ENCODE assay signal across 20 cellular contexts in the genomic region with DNA sequence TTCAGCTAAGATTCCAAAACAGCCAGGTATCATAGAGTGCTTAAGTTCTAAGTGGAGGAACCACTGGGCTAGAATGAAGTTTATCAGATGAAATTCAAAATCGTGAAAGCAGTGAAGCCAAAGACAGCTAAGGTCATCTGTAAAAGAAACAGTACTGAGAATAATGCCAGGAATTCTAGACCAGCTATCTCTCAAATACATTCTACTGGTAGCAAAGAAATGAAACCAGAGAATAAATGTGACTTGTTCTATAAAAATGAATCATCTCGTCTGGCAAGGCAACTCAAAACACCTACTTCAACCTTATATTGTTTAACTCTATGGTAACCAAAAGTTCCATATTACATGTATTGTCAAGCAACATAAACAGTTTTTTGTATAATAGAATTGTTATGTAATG.
"Had no signal": no experiment of that assay in that cellular context is flagged by ENCODE, and none has a peak within 500 bp of the region (broad histone marks: within the 10 kb centered on the region; RNA-seq: fewer than 3 reads in every experiment).

No MANE protein-coding gene starts in this region.

- H3K4me3 ChIP-seq: esophagus muscularis mucosa, upper lobe of right lung had no signal

- DNase-seq: activated B cell treated with CpG ODN at 0.5 μM for 24 hours; activated CD4-positive, alpha-beta memory T cell treated with anti-CD3 and anti-CD28 coated beads, Interleukin-2, amount 10 ng/mL, durations not matched to agents 7 days and 5 days; activated CD4-positive, alpha-beta T cell treated with anti-CD3 and anti-CD28 coated beads for 48 hours; activated CD8-positive, alpha-beta memory T cell treated with anti-CD3 and anti-CD28 coated beads, Interleukin-2, amount 10 ng/mL, durations not matched to agents 7 days and 5 days; activated naive CD4-positive, alpha-beta T cell; activated naive CD8-positive, alpha-beta T cell treated with anti-CD3 and anti-CD28 coated beads for 36 hours; amniotic stem cell; cortex of kidney; effector CD4-positive, alpha-beta T cell; immature natural killer cell; mesendoderm; stimulated activated CD8-positive, alpha-beta memory T cell treated with anti-CD3 and anti-CD28 coated beads, Interleukin-4, amount 100 ng/mL, for 48 hours; stimulated activated naive CD4-positive, alpha-beta T cell; upper lobe of right lung had no signal

- H3K9me3 Mint-ChIP-seq: activated CD4-positive, alpha-beta memory T cell treated with anti-CD3 and anti-CD28 coated beads, Interleukin-2, amount 10 ng/mL, durations not matched to agents 7 days and 5 days had no signal

- H3K4me3 Mint-ChIP-seq: activated B cell treated with CpG ODN at 0.5 μM for 24 hours; activated CD4-positive, alpha-beta memory T cell treated with anti-CD3 and anti-CD28 coated beads, Interleukin-2, amount 10 ng/mL, durations not matched to agents 7 days and 5 days; activated CD8-positive, alpha-beta memory T cell treated with anti-CD3 and anti-CD28 coated beads, Interleukin-2, amount 10 ng/mL, durations not matched to agents 7 days and 5 days; activated naive CD8-positive, alpha-beta T cell treated with anti-CD3 and anti-CD28 coated beads for 36 hours; brain; central memory CD8-positive, alpha-beta T cell; immature natural killer cell; natural killer cell treated with Interleukin-12 subunit alpha and Interleukin-12 subunit beta and Interleukin-15 and Interleukin-18, amount 100 ng/mL, for 72 hours; T-helper 2 cell treated with Interferon-gamma antibody and Interleukin-4, amounts not matched to agents 5 μg/mL and 100 μg/mL, for 36 hours had no signal

- H3K36me3 Mint-ChIP-seq: activated CD8-positive, alpha-beta memory T cell treated with anti-CD3 and anti-CD28 coated beads, Interleukin-2, amount 10 ng/mL, durations not matched to agents 7 days and 5 days; immature natural killer cell; natural killer cell treated with Interleukin-12 subunit alpha and Interleukin-12 subunit beta and Interleukin-15 and Interleukin-18, amount 100 ng/mL, for 72 hours had no signal

- H3K9me3 ChIP-seq: esophagus muscularis mucosa, upper lobe of right lung had no signal

- H3K27ac ChIP-seq: esophagus muscularis mucosa, upper lobe of right lung had no signal

- ATAC-seq: activated CD8-positive, alpha-beta memory T cell treated with anti-CD3 and anti-CD28 coated beads, Interleukin-2, amount 10 ng/mL, durations not matched to agents 7 days and 5 days; natural killer cell treated with Interleukin-12 subunit alpha and Interleukin-12 subunit beta and Interleukin-15 and Interleukin-18, amount 100 ng/mL, for 72 hours; sciatic nerve; upper lobe of right lung had no signal

- H3K27me3 Mint-ChIP-seq: activated CD4-positive, alpha-beta memory T cell treated with anti-CD3 and anti-CD28 coated beads, Interleukin-2, amount 10 ng/mL, durations not matched to agents 7 days and 5 days; activated CD8-positive, alpha-beta memory T cell treated with anti-CD3 and anti-CD28 coated beads, Interleukin-2, amount 10 ng/mL, durations not matched to agents 7 days and 5 days; natural killer cell treated with Interleukin-12 subunit alpha and Interleukin-12 subunit beta and Interleukin-15 and Interleukin-18, amount 100 ng/mL, for 72 hours had no signal

- H3K4me1 ChIP-seq: upper lobe of right lung had no signal

- H3K27ac Mint-ChIP-seq: activated B cell treated with CpG ODN at 0.5 μM for 24 hours; activated CD4-positive, alpha-beta memory T cell treated with anti-CD3 and anti-CD28 coated beads, Interleukin-2, amount 10 ng/mL, durations not matched to agents 7 days and 5 days; activated CD8-positive, alpha-beta memory T cell treated with anti-CD3 and anti-CD28 coated beads, Interleukin-2, amount 10 ng/mL, durations not matched to agents 7 days and 5 days; activated naive CD8-positive, alpha-beta T cell treated with anti-CD3 and anti-CD28 coated beads for 36 hours; brain; immature natural killer cell; natural killer cell treated with Interleukin-12 subunit alpha and Interleukin-12 subunit beta and Interleukin-15 and Interleukin-18, amount 100 ng/mL, for 72 hours; T-helper 2 cell treated with Interferon-gamma antibody and Interleukin-4, amounts not matched to agents 5 μg/mL and 100 μg/mL, for 36 hours had no signal

- H3K4me1 Mint-ChIP-seq: activated B cell treated with CpG ODN at 0.5 μM for 24 hours; activated CD4-positive, alpha-beta memory T cell treated with anti-CD3 and anti-CD28 coated beads, Interleukin-2, amount 10 ng/mL, durations not matched to agents 7 days and 5 days; activated CD8-positive, alpha-beta memory T cell treated with anti-CD3 and anti-CD28 coated beads, Interleukin-2, amount 10 ng/mL, durations not matched to agents 7 days and 5 days; activated naive CD8-positive, alpha-beta T cell treated with anti-CD3 and anti-CD28 coated beads for 36 hours; brain; central memory CD8-positive, alpha-beta T cell; immature natural killer cell had no signal

- H3K27me3 ChIP-seq: esophagus muscularis mucosa, upper lobe of right lung had no signal

- H3K36me3 ChIP-seq: esophagus muscularis mucosa, upper lobe of right lung had no signal
